ENCODE assay signal across 9 cellular contexts in the genomic region with DNA sequence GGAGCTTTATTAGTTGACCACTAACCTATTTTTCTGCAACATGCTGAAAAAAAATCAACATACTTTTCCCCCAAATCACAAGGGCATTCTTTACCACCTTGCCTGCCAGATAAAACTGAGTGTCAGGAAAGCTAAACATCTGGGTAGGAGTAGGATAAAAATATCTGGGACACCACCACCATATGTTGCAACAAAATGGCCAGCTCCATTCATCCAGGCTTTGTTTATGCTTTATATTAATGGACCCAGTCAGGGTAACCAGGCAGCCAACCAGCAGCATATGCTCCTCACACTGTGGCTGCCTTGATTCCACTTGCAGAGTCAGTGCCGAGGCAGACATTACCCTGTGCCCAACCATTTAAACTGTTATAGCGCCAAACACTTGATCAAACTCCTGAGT.
"Had no signal": no experiment of that assay in that cellular context is flagged by ENCODE, and none has a peak within 500 bp of the region (broad histone marks: within the 10 kb centered on the region; RNA-seq: fewer than 3 reads in every experiment).

No MANE protein-coding gene starts in this region.

- H3K4me2 ChIP-seq: KMS-11 had no signal

- H3K9me3 Mint-ChIP-seq: H9 had no signal

- H3K27ac Mint-ChIP-seq: H9, IgD-negative memory B cell had no signal

- ATAC-seq: HepG2 had no signal

- H3K9ac ChIP-seq: GM23248, KMS-11 had no signal

- H3K4me3 ChIP-seq: GM23248 had no signal

- H3K27me3 Mint-ChIP-seq: IgD-negative memory B cell had no signal

- H3K36me3 Mint-ChIP-seq: IgD-negative memory B cell had no signal

- H2AFZ ChIP-seq: GM23248 had no signal

- DNase-seq: GM23248, GOT3, H9, HCEC 1CT, KBM-7 had no signal

- H3K27ac ChIP-seq: GM23248, HL-60, KMS-11 had no signal

- H3K4me3 Mint-ChIP-seq: H9, IgD-negative memory B cell had no signal
